In genomic region chr4:61175495-61175894, GRCh38 we compare ENCODE assay signal across 33 cellular contexts. TPM values are rescaled to one million over a fixed set of nuclear protein-coding genes. Genes with fewer than 3 reads are reported as not detected.
"Had no signal": no experiment of that assay in that cellular context is flagged by ENCODE, and none has a peak within 500 bp of the region (broad histone marks: within the 10 kb centered on the region; RNA-seq: fewer than 3 reads in every experiment).

No MANE protein-coding gene starts in this region.

- H3K4me3 ChIP-seq: adrenal gland, ascending aorta, body of pancreas, breast epithelium, cardiac muscle cell had no signal

- H3K27me3 ChIP-seq: adrenal gland, ascending aorta, body of pancreas, brain microvascular endothelial cell, breast epithelium, cardiac muscle cell had no signal

- H3K4me1 ChIP-seq: adrenal gland, ascending aorta, body of pancreas, breast epithelium had no signal

- DNase-seq: activated effector memory CD4-positive, alpha-beta T cell treated with anti-CD3 and anti-CD28 coated beads, Interleukin-2, amount 50 U/mL, for 16 hours; activated effector memory CD4-positive, alpha-beta T cell treated with Interleukin-2 at 50 U/mL for 16 hours; activated gamma-delta T cell; activated gamma-delta T cell treated with Interleukin-2 at 50 U/mL for 16 hours; activated naive CD4-positive, alpha-beta T cell; activated naive CD4-positive, alpha-beta T cell treated with anti-CD3 and anti-CD28 coated beads for 36 hours; activated naive CD4-positive, alpha-beta T cell treated with anti-CD3 and anti-CD28 coated beads, Interleukin-2, amount 10 ng/mL, durations not matched to agents 7 days and 5 days; activated naive CD4-positive, alpha-beta T cell treated with anti-CD3 and anti-CD28 coated beads, Interleukin-2, amount 50 U/mL, for 16 hours; activated naive CD4-positive, alpha-beta T cell treated with Interleukin-2 at 50 U/mL for 16 hours; activated naive CD8-positive, alpha-beta T cell treated with anti-CD3 and anti-CD28 coated beads for 36 hours; activated naive CD8-positive, alpha-beta T cell treated with anti-CD3 and anti-CD28 coated beads, Interleukin-2, amount 10 ng/mL, durations not matched to agents 7 days and 5 days; activated naive CD8-positive, alpha-beta T cell treated with anti-CD3 and anti-CD28 coated beads, Interleukin-2, amount 50 U/mL, for 24 hours; activated T-cell treated with anti-CD3 and anti-CD28 coated beads, Interleukin-2, amount 50 U/mL, for 24 hours; activated T-cell treated with anti-CD3 and anti-CD28 coated beads, Interleukin-2, amount 50 U/mL, for 4 hours; activated T-cell treated with anti-CD3 and anti-CD28 coated beads, Interleukin-2, amount 50 U/mL, for 48 hours; activated T-cell treated with anti-CD3 and anti-CD28 coated beads, Interleukin-2, amount 50 U/mL, for 72 hours; adrenal gland; amniotic stem cell; amygdala; anterior cingulate cortex; aorta; body of pancreas; brain microvascular endothelial cell; caudate nucleus; central memory CD4-positive, alpha-beta T cell; cerebellar nuclear complex had no signal

- H3K27ac ChIP-seq: adrenal gland, ascending aorta, body of pancreas, brain microvascular endothelial cell, breast epithelium, cardiac muscle cell had no signal

- ATAC-seq: activated naive CD4-positive, alpha-beta T cell treated with anti-CD3 and anti-CD28 coated beads, Interleukin-2, amount 50 U/mL, for 72 hours; activated naive CD8-positive, alpha-beta T cell treated with anti-CD3 and anti-CD28 coated beads, Interleukin-2, amount 50 U/mL, for 24 hours; activated T-cell treated with anti-CD3 and anti-CD28 coated beads, Interleukin-2, amount 50 U/mL, for 4 hours; activated T-cell treated with anti-CD3 and anti-CD28 coated beads, Interleukin-2, amount 50 U/mL, for 72 hours; activated T-helper 17 cell treated with anti-CD3 and anti-CD28 coated beads, Interleukin-2, amount 50 U/mL, for 72 hours; body of pancreas had no signal

- H3K9me3 ChIP-seq: adrenal gland, ascending aorta, body of pancreas, breast epithelium had no signal

- H3K36me3 ChIP-seq: adrenal gland, ascending aorta, brain microvascular endothelial cell, breast epithelium, cardiac muscle cell had no signal

RNA-seq across cellular contexts. Expression of gene ADGRL3, which starts 24.6 kb away (rescaled TPM):
- total RNA-seq: activated naive CD4-positive, alpha-beta T cell treated with anti-CD3 and anti-CD28 coated beads for 36 hours; activated naive CD4-positive, alpha-beta T cell treated with anti-CD3 and anti-CD28 coated beads, Interleukin-2, amount 50 U/mL, for 72 hours; activated naive CD8-positive, alpha-beta T cell treated with anti-CD3 and anti-CD28 coated beads for 36 hours; activated naive CD8-positive, alpha-beta T cell treated with anti-CD3 and anti-CD28 coated beads, Interleukin-2, amount 10 ng/mL, durations not matched to agents 7 days and 5 days; activated T-cell treated with anti-CD3 and anti-CD28 coated beads, Interleukin-2, amount 50 U/mL, for 4 hours; activated T-cell treated with anti-CD3 and anti-CD28 coated beads, Interleukin-2, amount 50 U/mL, for 72 hours; activated T-helper 1 cell treated with anti-CD3 and anti-CD28 coated beads, Interleukin-12 subunit alpha, Interleukin-12 subunit beta, Interleukin-2, Interleukin-4 antibody, amounts not matched to agents 30 ng/mL and 10 ng/mL and 1 ng/mL, durations not matched to agents 14 hours and 24 hours and 36 hours; activated T-helper 17 cell treated with anti-CD3 and anti-CD28 coated beads, Interleukin-2, amount 50 U/mL, for 72 hours; activated T-helper 2 cell treated with anti-CD3 and anti-CD28 coated beads, Interferon-gamma antibody, Interleukin-2, Interleukin-4, amounts not matched to agents 10 μg/mL and 5 μg/mL and 100 μg/mL, durations not matched to agents 14 hours and 24 hours and 36 hours had no signal
